Comparison of ENCODE assay signal across 8 cellular contexts in genomic region chr3:33717616-33717865, GRCh38. TPM values are rescaled to one million over a fixed set of nuclear protein-coding genes. Genes with fewer than 3 reads are reported as not detected.
DNase-seq lines count a peak whose midpoint lies in the region; ATAC-seq and TF ChIP-seq lines count a peak whose summit lies in the region.

No MANE protein-coding gene starts in this region.

- peak overlapping the region; percentile 94 to 99 for H3K27ac ChIP-seq in prostate gland

- no peak for TF ChIP-seq CTCF in prostate gland (IDR thresholded peaks at IDR 0.05)
- no peak for TF ChIP-seq CTCF in GM10248 (IDR thresholded peaks at IDR 0.05; ENCODE audit: control extremely low read depth, extremely low read depth, low read depth, missing control alignments)

- WGBS in prostate gland = 1% methylated on average over 16 of the region's 26 CpGs

- no peaks in the 10 kb centered on the region for H3K27me3 ChIP-seq in prostate gland (replicated peaks; ENCODE audit: insufficient read depth)

- H3K9me3 ChIP-seq in prostate gland = no peaks in the 10 kb centered on the region

- peak overlapping the region; percentile 88 for H3K27ac Mint-ChIP-seq in activated T-helper 17 cell treated with anti-CD3 and anti-CD28 coated beads, Interleukin-2, amount 50 U/mL, for 72 hours

- no peaks in the 10 kb centered on the region for H3K36me3 Mint-ChIP-seq in activated T-helper 17 cell treated with anti-CD3 and anti-CD28 coated beads, Interleukin-2, amount 50 U/mL, for 72 hours (ENCODE audit: low read depth)

- H3K4me1 ChIP-seq in prostate gland (replicated peaks) = no peaks in the 10 kb centered on the region

- peak overlapping the region; percentile 83 to 91 for H3K4me3 ChIP-seq in prostate gland

- CTCF ChIA-PET in GM10248 (lab: Yijun Ruan, JAX) = interaction anchor here (0.7 to 1.4 kb wide), 3 partner anchors 13 to 69 kb away, joined by 3 to 4 read pairs (median 3); no protein-coding TSS in a partner anchor

- intact Hi-C loops in Right ventricle myocardium inferior (cut with DNase I) (loop anchor here (2.0 to 5.0 kb wide), 3 partner anchors 80 to 275 kb away; partner anchors contain the start of genes PDCD6IP and UBP1), prostate gland (cut with DNase I) (loop anchor here (2.0 to 5.0 kb wide), 3 partner anchors 59 to 81 kb away; no protein-coding TSS in a partner anchor)

- no peaks in the 10 kb centered on the region for H3K27me3 Mint-ChIP-seq in activated T-helper 17 cell treated with anti-CD3 and anti-CD28 coated beads, Interleukin-2, amount 50 U/mL, for 72 hours

- DNase-seq in EH (ENCODE audit: low read depth) (peak; percentile 70), HuH-7 (ENCODE audit: low spot score) (peak; percentile 75), Right ventricle myocardium inferior (ENCODE audit: missing footprints) (peak; percentile 86), prostate gland (ENCODE audit: low spot score) (peak; percentile 59), islet precursor cell (no peak), GM10248 (ENCODE audit: extremely low spot score) (no peak)

- H3K4me3 Mint-ChIP-seq in activated T-helper 17 cell treated with anti-CD3 and anti-CD28 coated beads, Interleukin-2, amount 50 U/mL, for 72 hours = no peak overlapping the region

- no peak for TF ChIP-seq POLR2A in prostate gland (IDR thresholded peaks at IDR 0.05)

- peaks cover 7% of the 10 kb centered on the region for H3K4me1 Mint-ChIP-seq in activated T-helper 17 cell treated with anti-CD3 and anti-CD28 coated beads, Interleukin-2, amount 50 U/mL, for 72 hours

- ATAC-seq in GM21529 (IDR thresholded peaks at IDR 0.05; ENCODE audit: unreplicated experiment) = peak; percentile 59
- ATAC-seq in activated T-helper 17 cell treated with anti-CD3 and anti-CD28 coated beads, Interleukin-2, amount 50 U/mL, for 72 hours (replicated peaks) = peak; percentile 62
- peak; percentile 78 for ATAC-seq in Right ventricle myocardium inferior

- POLR2A ChIA-PET in GM10248 (lab: Yijun Ruan, JAX) = no interaction called here

- H3K36me3 ChIP-seq in prostate gland = no peaks in the 10 kb centered on the region

- H3K9me3 Mint-ChIP-seq in activated T-helper 17 cell treated with anti-CD3 and anti-CD28 coated beads, Interleukin-2, amount 50 U/mL, for 72 hours = no peaks in the 10 kb centered on the region

RNA-seq across cellular contexts. Expression of gene CLASP2, which starts 0.5 kb away (rescaled TPM):
- 10 to 100 TPM; 41.0 to 48.7 TPM for total RNA-seq in activated T-helper 17 cell treated with anti-CD3 and anti-CD28 coated beads, Interleukin-2, amount 50 U/mL, for 72 hours
- total RNA-seq in Right ventricle myocardium inferior (69.4 TPM), prostate gland (10 to 100 TPM; 34.5 to 73.2 TPM)

Comparison
In these comparisons a context has a peak if more than half of its experiments do, and no peak if none do; other contexts are left out.
1. DNase-seq: peak in EH (single experiment), HuH-7 (single experiment), Right ventricle myocardium inferior (single experiment) and prostate gland (single experiment); none in islet precursor cell (single experiment) and GM10248 (single experiment).
2. Peak in every context shown above with its lines, with median percentiles within 50 percentile points of each other: ATAC-seq.